ENCODE assay signal across 8 cellular contexts in the genomic region with DNA sequence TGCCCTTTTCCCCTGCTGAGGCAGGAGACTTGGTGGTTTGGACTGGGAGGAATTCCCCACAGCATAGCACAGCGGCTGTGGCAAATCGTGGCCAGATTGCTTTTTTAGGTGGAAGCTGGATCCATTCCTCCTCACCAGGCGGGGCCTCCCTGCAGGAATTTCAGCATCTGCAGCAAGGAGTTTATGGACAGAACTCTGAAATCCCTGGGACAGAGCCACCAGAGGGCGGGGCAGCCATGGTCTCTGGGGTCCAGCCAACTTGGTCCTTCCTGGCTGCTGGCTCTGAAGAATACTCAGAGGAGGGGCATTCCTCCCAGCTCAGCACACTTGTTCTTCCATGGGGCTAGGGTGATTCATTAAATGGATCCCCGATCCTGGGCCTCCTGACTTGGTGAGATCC.
"Had no signal": no experiment of that assay in that cellular context is flagged by ENCODE, and none has a peak within 500 bp of the region (broad histone marks: within the 10 kb centered on the region; RNA-seq: fewer than 3 reads in every experiment).

No MANE protein-coding gene starts in this region.

- H3K4me3 ChIP-seq: GM23338 had no signal

- H3K27ac ChIP-seq: HL-60 had no signal

- ATAC-seq: GM23338, HepG2 had no signal

- FAIRE-seq: H1, H54, HepG2 had no signal

- H2AFZ ChIP-seq: GM23338 had no signal

- DNase-seq: H9, HCEC 1CT, KBM-7 had no signal

- H3K4me2 ChIP-seq: GM23338 had no signal
